In the genomic region with DNA sequence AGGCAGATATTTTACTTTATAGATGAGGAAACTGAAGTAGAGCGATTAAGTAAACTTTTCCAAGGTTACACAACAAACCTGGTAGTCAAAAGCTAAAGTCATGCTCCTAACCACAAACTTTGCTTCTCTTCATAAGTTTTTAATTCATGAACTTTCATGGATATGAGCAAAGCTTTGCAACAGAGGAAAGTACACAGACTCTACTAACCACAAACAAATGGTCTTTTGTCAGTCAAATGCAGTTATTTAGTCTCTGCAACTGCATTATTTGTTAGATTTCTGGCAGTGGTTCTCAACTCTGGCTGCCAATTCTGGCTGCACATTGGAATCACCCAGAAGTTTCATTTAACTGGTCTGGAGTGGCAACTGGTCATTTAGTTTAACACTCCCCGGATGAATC, we compare ENCODE assay signal across 10 cellular contexts.
DNase-seq lines count a peak whose midpoint lies in the region; ATAC-seq and TF ChIP-seq lines count a peak whose summit lies in the region.
"Had no signal": no experiment of that assay in that cellular context is flagged by ENCODE, and none has a peak within 500 bp of the region (broad histone marks: within the 10 kb centered on the region; RNA-seq: fewer than 3 reads in every experiment).

No MANE protein-coding gene starts in this region.

- peaks cover 61% of the 10 kb centered on the region for H3K4me1 ChIP-seq in Loucy (ENCODE audit: insufficient read depth, low read length, poor library complexity, severe bottlenecking)

- peak overlapping the region; percentile 11 for H3K4me3 ChIP-seq in Loucy (ENCODE audit: low read length, poor library complexity, severe bottlenecking)
- H3K4me3 ChIP-seq: thoracic aorta had no signal

- peaks cover 3% of the 10 kb centered on the region; the same call in 1 of the 2 replicates for H3K36me3 ChIP-seq in Loucy (ENCODE audit: insufficient read depth, low read length)
- H3K36me3 ChIP-seq: thoracic aorta had no signal

- no peaks in the 10 kb centered on the region for H3K27me3 Mint-ChIP-seq in activated CD4-positive, alpha-beta T cell treated with anti-CD3 and anti-CD28 coated beads, Interleukin-2, amount 10 ng/mL, durations not matched to agents 24 days and 14 days

- no peak for TF ChIP-seq CTCF in Loucy (conservative IDR thresholded peaks at IDR 0.05; ENCODE audit: low read length)

- no peaks in the 10 kb centered on the region for H3K9me2 ChIP-seq in Loucy (replicated peaks; ENCODE audit: low read depth, low read length)

- H3K4me2 ChIP-seq in Loucy (ENCODE audit: low read depth, low read length, poor library complexity, severe bottlenecking), result peak overlapping the region; percentile 51

- H3K27ac Mint-ChIP-seq in activated CD4-positive, alpha-beta T cell treated with anti-CD3 and anti-CD28 coated beads, Interleukin-2, amount 10 ng/mL, durations not matched to agents 24 days and 14 days, result no peak overlapping the region

- DNase-seq in Ammon's horn (ENCODE audit: low spot score) (peak; percentile 73), astrocyte of the hippocampus (ENCODE audit: low read depth, low spot score) (peak; percentile 82), left lobe of liver (ENCODE audit: low spot score) (no peak), SW 1271 (lab: John Stamatoyannopoulos, UW) (no peak)
- DNase-seq in activated CD4-positive, alpha-beta T cell treated with anti-CD3 and anti-CD28 coated beads, Interleukin-2, amount 10 ng/mL, durations not matched to agents 24 days and 14 days, result no peak
- DNase-seq in activated naive CD4-positive, alpha-beta T cell (lab: John Stamatoyannopoulos, UW), result no peak

- H3K9ac ChIP-seq in Loucy (ENCODE audit: low read depth, low read length, poor library complexity, severe bottlenecking), result no peak overlapping the region

- H3K36me3 Mint-ChIP-seq in activated CD4-positive, alpha-beta T cell treated with anti-CD3 and anti-CD28 coated beads, Interleukin-2, amount 10 ng/mL, durations not matched to agents 24 days and 14 days (ENCODE audit: low read depth), result peaks cover 4% of the 10 kb centered on the region

- intact Hi-C loops in activated CD4-positive, alpha-beta T cell treated with anti-CD3 and anti-CD28 coated beads, Interleukin-2, amount 10 ng/mL, durations not matched to agents 24 days and 14 days (cut with micrococcal nuclease), result no loop called here

- H4K20me1 ChIP-seq in Loucy (ENCODE audit: insufficient read depth, low read length, poor library complexity, severe bottlenecking), result peaks cover 84% of the 10 kb centered on the region

- no peaks in the 10 kb centered on the region for H3K27me3 ChIP-seq in Loucy (ENCODE audit: insufficient read depth, low read length, poor library complexity, severe bottlenecking)

- ATAC-seq in left lobe of liver (peak; percentile 56), GM21825 (IDR thresholded peaks at IDR 0.05; ENCODE audit: unreplicated experiment) (no peak)
- ATAC-seq: HCT116 had no signal

- peaks cover 7% of the 10 kb centered on the region for H3K4me1 Mint-ChIP-seq in activated CD4-positive, alpha-beta T cell treated with anti-CD3 and anti-CD28 coated beads, Interleukin-2, amount 10 ng/mL, durations not matched to agents 24 days and 14 days

- H3K9me3 ChIP-seq in Loucy (ENCODE audit: insufficient read depth, low read depth, low read length), result no peaks in the 10 kb centered on the region
- H3K9me3 ChIP-seq: thoracic aorta had no signal

- no peaks in the 10 kb centered on the region for H3K9me3 Mint-ChIP-seq in activated CD4-positive, alpha-beta T cell treated with anti-CD3 and anti-CD28 coated beads, Interleukin-2, amount 10 ng/mL, durations not matched to agents 24 days and 14 days

- no peaks in the 10 kb centered on the region for H3F3A ChIP-seq in Loucy (ENCODE audit: low read depth)

- H2AFZ ChIP-seq in Loucy (ENCODE audit: low read length), result no peak overlapping the region

- H3K4me3 Mint-ChIP-seq in activated CD4-positive, alpha-beta T cell treated with anti-CD3 and anti-CD28 coated beads, Interleukin-2, amount 10 ng/mL, durations not matched to agents 24 days and 14 days, result no peak overlapping the region

- H3K79me2 ChIP-seq in Loucy (ENCODE audit: insufficient read depth, low read length), result peaks cover 93% of the 10 kb centered on the region

Comparison
In these comparisons a context has a peak if more than half of its experiments do, and no peak if none do; other contexts are left out.
1. DNase-seq: peak in Ammon's horn (single experiment) and astrocyte of the hippocampus (single experiment); none in left lobe of liver (single experiment), activated CD4-positive, alpha-beta T cell treated with anti-CD3 and anti-CD28 coated beads, Interleukin-2, amount 10 ng/mL, durations not matched to agents 24 days and 14 days (single experiment), SW 1271 (0 of 2) and activated naive CD4-positive, alpha-beta T cell (0 of 4).